8 cellular contexts compared by ENCODE assay signal in genomic region chr5:16552666-16553343, GRCh38.
DNase-seq lines count a peak whose midpoint lies in the region; ATAC-seq and TF ChIP-seq lines count a peak whose summit lies in the region.

No MANE protein-coding gene starts in this region.

- no peaks in the 10 kb centered on the region for H3K9me3 ChIP-seq in SJSA1 (replicated peaks)
- no peaks in the 10 kb centered on the region for H3K9me3 ChIP-seq in adipocyte (ENCODE audit: control insufficient read depth, low read length)
- H3K9me3 ChIP-seq in left ventricle myocardium inferior (replicated peaks): no peaks in the 10 kb centered on the region
- H3K9me3 ChIP-seq in sigmoid colon: no peaks in the 10 kb centered on the region
- H3K9me3 ChIP-seq in osteoblast (ENCODE audit: low read depth, low read length): no peaks in the 10 kb centered on the region

- no peaks in the 10 kb centered on the region for H3K4me1 ChIP-seq in SJSA1 (replicated peaks)
- H3K4me1 ChIP-seq in adipocyte (ENCODE audit: control insufficient read depth, insufficient read depth, low read length): peaks cover 28% of the 10 kb centered on the region
- H3K4me1 ChIP-seq in left ventricle myocardium inferior: peaks cover 31% of the 10 kb centered on the region
- H3K4me1 ChIP-seq in sigmoid colon: peaks cover 0 to 11% (median 10%) of the 10 kb centered on the region in 4 donors
- peaks cover 8% of the 10 kb centered on the region for H3K4me1 ChIP-seq in osteoblast (ENCODE audit: insufficient read depth, low read length)

- no peak overlapping the region for H3K9ac ChIP-seq in adipocyte (ENCODE audit: low read length)

- no peaks in the 10 kb centered on the region; the same call in 1 of the 2 replicates for H3K27me3 ChIP-seq in SJSA1 (replicated peaks)
- no peaks in the 10 kb centered on the region for H3K27me3 ChIP-seq in adipocyte (replicated peaks; ENCODE audit: control insufficient read depth, insufficient read depth, low read length)
- no peaks in the 10 kb centered on the region for H3K27me3 ChIP-seq in left ventricle myocardium inferior (ENCODE audit: low read depth)
- H3K27me3 ChIP-seq in sigmoid colon: no peaks in the 10 kb centered on the region
- H3K27me3 ChIP-seq in osteoblast (ENCODE audit: insufficient read depth, low read length): no peaks in the 10 kb centered on the region

- peak; percentile 88 for ATAC-seq in GM21529 (IDR thresholded peaks at IDR 0.05; ENCODE audit: unreplicated experiment)

- H3K27ac ChIP-seq in SJSA1 (no peak overlapping the region), left ventricle myocardium inferior (replicated peaks) (peak overlapping the region; percentile 71), sigmoid colon (no peak overlapping the region), osteoblast (ENCODE audit: low read depth, low read length) (no peak overlapping the region)

- intact Hi-C loops in left ventricle myocardium inferior (cut with micrococcal nuclease) (no loop called here), sigmoid colon (cut with DNase I) (loop anchor here (5.0 kb wide), 1 partner anchor 61 kb away; no protein-coding TSS in a partner anchor)

- no peak for TF ChIP-seq EP300 in sigmoid colon (IDR thresholded peaks at IDR 0.05)

- H3K4me3 ChIP-seq in SJSA1 (no peak overlapping the region), adipocyte (ENCODE audit: low read length) (no peak overlapping the region), left ventricle myocardium inferior (no peak overlapping the region), sigmoid colon (no peak overlapping the region), osteoblast (ENCODE audit: insufficient read depth, low read length) (no peak overlapping the region)

- no peak overlapping the region for H2AFZ ChIP-seq in osteoblast (ENCODE audit: low read length)

- peak; percentile 85 for TF ChIP-seq CTCF in left ventricle myocardium inferior (IDR thresholded peaks at IDR 0.05; ENCODE audit: borderline replicate concordance)
- peak in 3 of 4 experiments; percentile 54 to 67 (median 65) for TF ChIP-seq CTCF in sigmoid colon (IDR thresholded peaks at IDR 0.05)
- TF ChIP-seq CTCF in osteoblast (IDR thresholded peaks at IDR 0.05; ENCODE audit: extremely low read depth, low read depth, low read length): no peak

- no peaks in the 10 kb centered on the region for H3K36me3 ChIP-seq in SJSA1
- H3K36me3 ChIP-seq in adipocyte (ENCODE audit: control insufficient read depth, insufficient read depth, low read length, severe bottlenecking): no peaks in the 10 kb centered on the region
- no peaks in the 10 kb centered on the region for H3K36me3 ChIP-seq in left ventricle myocardium inferior
- no peaks in the 10 kb centered on the region for H3K36me3 ChIP-seq in sigmoid colon
- no peaks in the 10 kb centered on the region for H3K36me3 ChIP-seq in osteoblast (ENCODE audit: insufficient read depth, low read length)

- H4K20me1 ChIP-seq in osteoblast (ENCODE audit: insufficient read depth, low read length): no peaks in the 10 kb centered on the region

- no peak overlapping the region for H3K4me2 ChIP-seq in osteoblast (ENCODE audit: insufficient read depth, low read length)

- H3K79me2 ChIP-seq in osteoblast (ENCODE audit: insufficient read depth, low read length): no peaks in the 10 kb centered on the region

- peak; percentile 75 for DNase-seq in ELF-1 (ENCODE audit: low read depth, low spot score)
- peak; percentile 74 for DNase-seq in HT1080 (ENCODE audit: low read depth)
- DNase-seq in SJSA1 (ENCODE audit: low read depth in 1 of 2, low spot score in 2 of 2): peak; percentile 44 to 79
- DNase-seq in adipocyte (ENCODE audit: low read depth): peak; percentile 84
- peak; percentile 81 for DNase-seq in left ventricle myocardium inferior
- peak; percentile 77 for DNase-seq in sigmoid colon
- DNase-seq in osteoblast (ENCODE audit: insufficient read length, low spot score, missing footprints): no peak

- TF ChIP-seq POLR2A in sigmoid colon (IDR thresholded peaks at IDR 0.05): no peak

- WGBS in sigmoid colon, 2 donors: 28 to 44% methylated on average over 7 of the region's 7 CpGs
